ENCODE assay signal across 20 cellular contexts in genomic region chr5:134608555-134608954, GRCh38. TPM values are rescaled to one million over a fixed set of nuclear protein-coding genes. Genes with fewer than 3 reads are reported as not detected.
A peak's percentile ranks its signal among the peaks of the same experiment; 100 is the strongest.
DNase-seq lines count a peak whose midpoint lies in the region; ATAC-seq and TF ChIP-seq lines count a peak whose summit lies in the region.
"Had no signal": no experiment of that assay in that cellular context is flagged by ENCODE, and none has a peak within 500 bp of the region (broad histone marks: within the 10 kb centered on the region; RNA-seq: fewer than 3 reads in every experiment).

No MANE protein-coding gene starts in this region.

- peak overlapping the region; percentile 94 for H3K27ac Mint-ChIP-seq in activated CD4-positive, alpha-beta T cell treated with anti-CD3 and anti-CD28 coated beads for 36 hours
- peak overlapping the region; percentile 9 for H3K27ac Mint-ChIP-seq in activated naive CD8-positive, alpha-beta T cell treated with anti-CD3 and anti-CD28 coated beads, Interleukin-2, amount 50 U/mL, for 24 hours
- peak overlapping the region; percentile 57 to 92 for H3K27ac Mint-ChIP-seq in natural killer cell treated with Interleukin-12 subunit alpha and Interleukin-12 subunit beta and Interleukin-15 and Interleukin-18, amount 100 ng/mL, for 72 hours
- H3K27ac Mint-ChIP-seq: nephron progenitor cell had no signal

- no peak for DNase-seq in activated CD4-positive, alpha-beta T cell treated with anti-CD3 and anti-CD28 coated beads for 36 hours
- DNase-seq in activated CD4-positive, alpha-beta T cell treated with anti-CD3 and anti-CD28 coated beads for 48 hours, result no peak
- DNase-seq in MM.1S (peak; percentile 26), lower leg skin (ENCODE audit: low spot score in 2 of 2) (no peak), AML-193 (lab: John Stamatoyannopoulos, UW) (no peak), anterior cingulate cortex (lab: John Stamatoyannopoulos, UW) (no peak)
- no peak for DNase-seq in activated naive CD8-positive, alpha-beta T cell treated with anti-CD3 and anti-CD28 coated beads, Interleukin-2, amount 50 U/mL, for 24 hours
- DNase-seq in natural killer cell treated with Interleukin-12 subunit alpha and Interleukin-12 subunit beta and Interleukin-15 and Interleukin-18, amount 100 ng/mL, for 72 hours (ENCODE audit: low spot score), result no peak
- DNase-seq: 8988T, dorsolateral prefrontal cortex, NCI-H1417, NCI-H2171 treated with DMSO at 0.1 percent for 48 hours, nephron progenitor cell, transverse colon had no signal

- peak; percentile 66 for ATAC-seq in activated CD4-positive, alpha-beta T cell treated with anti-CD3 and anti-CD28 coated beads for 36 hours
- no peak for ATAC-seq in activated naive CD8-positive, alpha-beta T cell treated with anti-CD3 and anti-CD28 coated beads, Interleukin-2, amount 50 U/mL, for 24 hours
- no peak for ATAC-seq in natural killer cell treated with Interleukin-12 subunit alpha and Interleukin-12 subunit beta and Interleukin-15 and Interleukin-18, amount 100 ng/mL, for 72 hours
- ATAC-seq: esophagus mucosa had no signal

- H3K4me3 Mint-ChIP-seq in activated CD4-positive, alpha-beta T cell treated with anti-CD3 and anti-CD28 coated beads for 36 hours, result peak overlapping the region; percentile 13
- H3K4me3 Mint-ChIP-seq in activated naive CD8-positive, alpha-beta T cell treated with anti-CD3 and anti-CD28 coated beads, Interleukin-2, amount 50 U/mL, for 24 hours, result no peak overlapping the region
- no peak overlapping the region for H3K4me3 Mint-ChIP-seq in natural killer cell treated with Interleukin-12 subunit alpha and Interleukin-12 subunit beta and Interleukin-15 and Interleukin-18, amount 100 ng/mL, for 72 hours
- H3K4me3 Mint-ChIP-seq: activated naive CD8-positive, alpha-beta T cell; nephron progenitor cell had no signal

- intact Hi-C loops in activated CD4-positive, alpha-beta T cell treated with anti-CD3 and anti-CD28 coated beads for 36 hours (cut with DNase I, micrococcal nuclease), result no loop called here
- intact Hi-C loops in lower leg skin (cut with DNase I; ENCODE audit: low total_unique reads), result no loop called here

- H2AFZ ChIP-seq in MM.1S (ENCODE audit: low read length), result no peak overlapping the region

- H4K20me1 ChIP-seq in MM.1S (ENCODE audit: insufficient read depth, low read length), result no peaks in the 10 kb centered on the region
- H4K20me1 ChIP-seq: BLaER1 had no signal

- H3K27ac ChIP-seq in MM.1S (ENCODE audit: low read length), result no peak overlapping the region
- H3K27ac ChIP-seq: BLaER1, breast epithelium, prostate gland, SK-N-MC had no signal

- H3K9me2 ChIP-seq in MM.1S (replicated peaks; ENCODE audit: insufficient read depth, low read length), result no peaks in the 10 kb centered on the region

- no peaks in the 10 kb centered on the region for H3K9me3 ChIP-seq in MM.1S (replicated peaks; ENCODE audit: insufficient read depth, low read length)
- H3K9me3 ChIP-seq: BLaER1, breast epithelium, prostate gland, transverse colon had no signal

- 81 to 92% methylated on average over 3 of the region's 3 CpGs for WGBS in lower leg skin, 2 donors

- POLR2A ChIA-PET in activated CD4-positive, alpha-beta T cell treated with anti-CD3 and anti-CD28 coated beads for 36 hours (lab: Charles Lee), result interaction anchor here (0.5 to 2.3 kb wide), 6 partner anchors 22 to 329 kb away, joined by 4 to 13 read pairs (median 6); partner anchors contain the start of genes SAR1B and SEC24A

- no peak overlapping the region for H3K4me2 ChIP-seq in MM.1S (ENCODE audit: low read depth, low read length)
- H3K4me2 ChIP-seq: BLaER1 had no signal

- H3K27me3 Mint-ChIP-seq in activated CD4-positive, alpha-beta T cell treated with anti-CD3 and anti-CD28 coated beads for 36 hours, result no peaks in the 10 kb centered on the region
- no peaks in the 10 kb centered on the region for H3K27me3 Mint-ChIP-seq in activated naive CD8-positive, alpha-beta T cell treated with anti-CD3 and anti-CD28 coated beads, Interleukin-2, amount 50 U/mL, for 24 hours
- H3K27me3 Mint-ChIP-seq in natural killer cell treated with Interleukin-12 subunit alpha and Interleukin-12 subunit beta and Interleukin-15 and Interleukin-18, amount 100 ng/mL, for 72 hours, result no peaks in the 10 kb centered on the region
- H3K27me3 Mint-ChIP-seq: activated naive CD8-positive, alpha-beta T cell had no signal

- TF ChIP-seq CTCF in MM.1S (IDR thresholded peaks at IDR 0.05; ENCODE audit: low read length) (no peak), lower leg skin (IDR thresholded peaks at IDR 0.05) (no peak)

- H3K4me3 ChIP-seq in MM.1S (ENCODE audit: low read length), result no peak overlapping the region
- H3K4me3 ChIP-seq in lower leg skin (ENCODE audit: low read depth, poor library complexity, severe bottlenecking), result no peak overlapping the region
- H3K4me3 ChIP-seq: BLaER1, breast epithelium, dorsolateral prefrontal cortex, prostate gland, SK-N-MC, transverse colon had no signal

- H3K36me3 ChIP-seq in MM.1S (replicated peaks; ENCODE audit: insufficient read depth, low read length), result peaks cover 13% of the 10 kb centered on the region

- H3K9me3 Mint-ChIP-seq in activated CD4-positive, alpha-beta T cell treated with anti-CD3 and anti-CD28 coated beads for 36 hours (ENCODE audit: low read depth), result no peaks in the 10 kb centered on the region
- no peaks in the 10 kb centered on the region for H3K9me3 Mint-ChIP-seq in activated naive CD8-positive, alpha-beta T cell treated with anti-CD3 and anti-CD28 coated beads, Interleukin-2, amount 50 U/mL, for 24 hours
- no peaks in the 10 kb centered on the region for H3K9me3 Mint-ChIP-seq in natural killer cell treated with Interleukin-12 subunit alpha and Interleukin-12 subunit beta and Interleukin-15 and Interleukin-18, amount 100 ng/mL, for 72 hours
- H3K9me3 Mint-ChIP-seq: nephron progenitor cell had no signal

- H3K79me2 ChIP-seq in MM.1S (ENCODE audit: low read length), result peaks cover 11% of the 10 kb centered on the region

- TF ChIP-seq POLR2A in lower leg skin (IDR thresholded peaks at IDR 0.05), result no peak

- no peak overlapping the region for H3K9ac ChIP-seq in MM.1S (ENCODE audit: low read length)
- H3K9ac ChIP-seq: BLaER1 had no signal

- H3K27me3 ChIP-seq in MM.1S (replicated peaks; ENCODE audit: insufficient read depth, low read length), result no peaks in the 10 kb centered on the region
- H3K27me3 ChIP-seq: BLaER1, breast epithelium, dorsolateral prefrontal cortex, transverse colon had no signal

- peaks cover 8% of the 10 kb centered on the region; the same call in 1 of the 2 replicates for H3F3A ChIP-seq in MM.1S (ENCODE audit: insufficient read depth, low read length)

- CTCF ChIA-PET in activated CD4-positive, alpha-beta T cell treated with anti-CD3 and anti-CD28 coated beads for 36 hours (lab: Charles Lee), result interaction anchor here (0.7 to 2.6 kb wide), 7 partner anchors 13 to 75 kb away, joined by 3 to 23 read pairs (median 4); no protein-coding TSS in a partner anchor

- peaks cover 60% of the 10 kb centered on the region for H3K36me3 Mint-ChIP-seq in activated CD4-positive, alpha-beta T cell treated with anti-CD3 and anti-CD28 coated beads for 36 hours (ENCODE audit: low read depth)
- H3K36me3 Mint-ChIP-seq in activated naive CD8-positive, alpha-beta T cell treated with anti-CD3 and anti-CD28 coated beads, Interleukin-2, amount 50 U/mL, for 24 hours (ENCODE audit: low read depth), result peaks cover 55% of the 10 kb centered on the region
- peaks cover 37% of the 10 kb centered on the region for H3K36me3 Mint-ChIP-seq in natural killer cell treated with Interleukin-12 subunit alpha and Interleukin-12 subunit beta and Interleukin-15 and Interleukin-18, amount 100 ng/mL, for 72 hours

- H3K4me1 ChIP-seq in MM.1S (ENCODE audit: low read length), result peaks cover 26% of the 10 kb centered on the region
- H3K4me1 ChIP-seq: BLaER1, breast epithelium, prostate gland, transverse colon had no signal

- peaks cover 44% of the 10 kb centered on the region for H3K4me1 Mint-ChIP-seq in activated CD4-positive, alpha-beta T cell treated with anti-CD3 and anti-CD28 coated beads for 36 hours
- peaks cover 35% of the 10 kb centered on the region for H3K4me1 Mint-ChIP-seq in activated naive CD8-positive, alpha-beta T cell treated with anti-CD3 and anti-CD28 coated beads, Interleukin-2, amount 50 U/mL, for 24 hours
- H3K4me1 Mint-ChIP-seq in natural killer cell treated with Interleukin-12 subunit alpha and Interleukin-12 subunit beta and Interleukin-15 and Interleukin-18, amount 100 ng/mL, for 72 hours (ENCODE audit: low read depth in 2 of 2), result peaks cover 7 to 8% of the 10 kb centered on the region in 2 donors
- H3K4me1 Mint-ChIP-seq: nephron progenitor cell had no signal

RNA-seq across cellular contexts. Expression of gene SAR1B, which starts 24.1 kb away (rescaled TPM):
- total RNA-seq in activated CD4-positive, alpha-beta T cell treated with anti-CD3 and anti-CD28 coated beads for 36 hours, result 10 to 100 TPM; 40.3 to 54.9 TPM
- total RNA-seq in natural killer cell treated with Interleukin-12 subunit alpha and Interleukin-12 subunit beta and Interleukin-15 and Interleukin-18, amount 100 ng/mL, for 72 hours, result 10 to 100 TPM; 63.7 to 70.9 TPM
- 10 to 100 TPM; 33.0 to 42.4 (median 40.7) TPM for total RNA-seq in lower leg skin

RNA-seq across cellular contexts. Expression of gene SEC24A, which starts 40.0 kb away (rescaled TPM):
- 10 to 100 TPM; 32.2 to 41.3 TPM for total RNA-seq in activated CD4-positive, alpha-beta T cell treated with anti-CD3 and anti-CD28 coated beads for 36 hours
- total RNA-seq in natural killer cell treated with Interleukin-12 subunit alpha and Interleukin-12 subunit beta and Interleukin-15 and Interleukin-18, amount 100 ng/mL, for 72 hours, result 10 to 100 TPM; 40.2 to 42.1 TPM
- total RNA-seq in lower leg skin, result 10 to 100 TPM; 11.1 to 19.0 (median 13.5) TPM

Comparison
In these comparisons a context has a peak if more than half of its experiments do, and no peak if none do; other contexts are left out.
1. H3K27ac Mint-ChIP-seq: peak in every context shown above with its lines; median percentile 94 in activated CD4-positive, alpha-beta T cell treated with anti-CD3 and anti-CD28 coated beads for 36 hours; 74 in natural killer cell treated with Interleukin-12 subunit alpha and Interleukin-12 subunit beta and Interleukin-15 and Interleukin-18, amount 100 ng/mL, for 72 hours; 9 in activated naive CD8-positive, alpha-beta T cell treated with anti-CD3 and anti-CD28 coated beads, Interleukin-2, amount 50 U/mL, for 24 hours.